Comparison of ENCODE assay signal across 8 cellular contexts in the genomic region with DNA sequence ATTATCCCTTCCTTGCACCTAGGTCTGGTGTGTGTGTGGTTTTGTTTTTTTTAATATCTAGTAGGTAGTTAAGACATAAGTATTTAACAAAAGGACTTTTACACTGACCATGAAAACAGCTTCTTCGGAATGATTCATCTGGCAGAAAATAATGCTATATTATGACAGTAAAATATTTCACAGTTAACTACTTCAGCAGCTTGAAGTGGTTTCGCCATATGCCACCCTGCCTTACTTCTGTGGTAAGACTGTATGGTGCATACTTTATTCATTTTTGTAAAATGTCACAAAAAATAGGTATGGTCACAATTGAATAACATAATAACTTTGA. TPM values are rescaled to one million over a fixed set of nuclear protein-coding genes. Genes with fewer than 3 reads are reported as not detected.
DNase-seq lines count a peak whose midpoint lies in the region; ATAC-seq and TF ChIP-seq lines count a peak whose summit lies in the region.

No MANE protein-coding gene starts in this region.

- no peaks in the 10 kb centered on the region for H3K27me3 Mint-ChIP-seq in chondrocyte (ENCODE audit: low read depth)

- 0 out of 2 replicates have a peak, but pooled peaks have one; percentile 4 for TF ChIP-seq RAD21 in IMR-90 (IDR thresholded peaks at IDR 0.05; ENCODE audit: low read length)

- peak overlapping the region; percentile 95 for H2BK120ac ChIP-seq in IMR-90 (ENCODE audit: low read depth, low read length)

- H3K27me3 ChIP-seq in A673 (replicated peaks; ENCODE audit: insufficient read depth, low read depth, low read length, poor library complexity) (no peaks in the 10 kb centered on the region), IMR-90 (ENCODE audit: control insufficient read depth, insufficient read depth, low read length) (no peaks in the 10 kb centered on the region), muscle layer of duodenum (ENCODE audit: low read depth, low read length) (peaks cover 10% of the 10 kb centered on the region)

- H3K36me3 ChIP-seq in A673 (ENCODE audit: insufficient read depth, low read length, poor library complexity, severe bottlenecking) (no peaks in the 10 kb centered on the region), IMR-90 (ENCODE audit: control insufficient read depth, insufficient read depth, low read length) (no peaks in the 10 kb centered on the region), muscle layer of duodenum (ENCODE audit: control insufficient read depth in 1 of 2, insufficient read depth in 2 of 2, low read length in 2 of 2) (peaks cover 0 to 12% of the 10 kb centered on the region in 2 donors)

- H3K27ac Mint-ChIP-seq in chondrocyte (ENCODE audit: unreplicated experiment): peak overlapping the region; percentile 98

- no peaks in the 10 kb centered on the region for H3K9me3 ChIP-seq in A673 (ENCODE audit: low read depth, low read length, poor library complexity, severe bottlenecking)
- no peaks in the 10 kb centered on the region for H3K9me3 ChIP-seq in IMR-90 (ENCODE audit: control insufficient read depth, insufficient read depth, low read length)
- H3K9me3 ChIP-seq in muscle layer of duodenum (ENCODE audit: control insufficient read depth in 1 of 2, low read length in 2 of 2): no peaks in the 10 kb centered on the region

- H3K9me3 Mint-ChIP-seq in chondrocyte (ENCODE audit: low read depth): no peaks in the 10 kb centered on the region

- TF ChIP-seq POLR2A in IMR-90 (IDR thresholded peaks at IDR 0.05; ENCODE audit: low read depth, low read length) (no peak), GM18505 (IDR thresholded peaks at IDR 0.05; ENCODE audit: borderline replicate concordance, extremely low read depth, insufficient read depth, insufficient read length) (no peak)

- H3K14ac ChIP-seq in IMR-90 (replicated peaks; ENCODE audit: low read depth, low read length): no peak overlapping the region

- no peak overlapping the region for H2BK20ac ChIP-seq in IMR-90 (ENCODE audit: low read depth, low read length)

- H3K56ac ChIP-seq in IMR-90 (ENCODE audit: extremely low read depth, insufficient read depth, low read length): peak overlapping the region; percentile 99; the same call in 1 of the 2 replicates

- ATAC-seq in IMR-90 (ENCODE audit: low read depth): no peak
- no peak for ATAC-seq in GM18505 (IDR thresholded peaks at IDR 0.05; ENCODE audit: unreplicated experiment)
- ATAC-seq in GM21528 (IDR thresholded peaks at IDR 0.05; ENCODE audit: low FRiP score, unreplicated experiment): no peak

- peak overlapping the region; percentile 90 for H3K4me3 ChIP-seq in A673 (ENCODE audit: low read depth, low read length, poor library complexity, severe bottlenecking)
- H3K4me3 ChIP-seq in IMR-90 (ENCODE audit: insufficient read depth, low read depth, low read length): peak overlapping the region; percentile 93
- H3K4me3 ChIP-seq in muscle layer of duodenum (ENCODE audit: low read depth in 1 of 2, low read length in 2 of 2): peak overlapping the region; percentile 83 to 98

- peak overlapping the region; percentile 30; the same call in 1 of the 2 replicates for H2AK5ac ChIP-seq in IMR-90 (ENCODE audit: low read depth, low read length)

- H4K91ac ChIP-seq in IMR-90 (ENCODE audit: insufficient read depth, low read depth, low read length): no peak overlapping the region

- peak overlapping the region in 1 of 2 experiments; percentile 92; a peak in 2 of 4 replicates for H4K8ac ChIP-seq in IMR-90 (ENCODE audit: low read depth in 2 of 2, low read length in 2 of 2)

- H2BK5ac ChIP-seq in IMR-90 (ENCODE audit: low read depth, low read length, poor library complexity, severe bottlenecking): peak overlapping the region; percentile 94

- H3K27ac ChIP-seq in A673 (ENCODE audit: low read depth, low read length, poor library complexity, severe bottlenecking) (peak overlapping the region; percentile 96), IMR-90 (ENCODE audit: insufficient read depth, low read length) (peak overlapping the region; percentile 97), muscle layer of duodenum (ENCODE audit: low read length) (peak overlapping the region; percentile 92)

- H2AK9ac ChIP-seq in IMR-90 (replicated peaks; ENCODE audit: low read depth, low read length, poor library complexity): no peak overlapping the region

- peak overlapping the region; percentile 95; the same call in 1 of the 2 replicates for H3K4ac ChIP-seq in IMR-90 (ENCODE audit: low read depth, low read length)

- H3K4me3 Mint-ChIP-seq in chondrocyte (ENCODE audit: unreplicated experiment): peak overlapping the region; percentile 85

- H4K20me1 ChIP-seq in IMR-90 (ENCODE audit: insufficient read depth, low read length): peaks cover 22% of the 10 kb centered on the region; the same call in 1 of the 2 replicates

- H2AFZ ChIP-seq in IMR-90 (replicated peaks; ENCODE audit: low read length, poor library complexity): no peak overlapping the region

- H3K4me1 ChIP-seq in A673 (ENCODE audit: insufficient read depth, low read length, poor library complexity, severe bottlenecking) (peaks cover 44% of the 10 kb centered on the region), IMR-90 (ENCODE audit: control insufficient read depth, insufficient read depth, low read length) (peaks cover 2% of the 10 kb centered on the region; the same call in 1 of the 2 replicates), muscle layer of duodenum (ENCODE audit: control insufficient read depth in 1 of 2, insufficient read depth in 2 of 2, low read length in 2 of 2) (peaks cover 0 to 25% of the 10 kb centered on the region in 2 donors)

- dilution Hi-C loops in IMR-90 (cut with HindIII; ENCODE audit: low sequenced_read_pairs, unreplicated experiment): no loop called here

- intact Hi-C loops in A673 (cut with micrococcal nuclease; ENCODE audit: unreplicated experiment): no loop called here
- intact Hi-C loops in IMR-90 (cut with micrococcal nuclease): loop anchor here (2.0 to 10.0 kb wide), 5 partner anchors 210 to 1056 kb away; partner anchors contain the start of gene LAMA2

- H2BK15ac ChIP-seq in IMR-90 (ENCODE audit: low read depth, low read length): peak overlapping the region; percentile 88; the same call in 1 of the 3 replicates

- H3K36me3 Mint-ChIP-seq in chondrocyte (ENCODE audit: low read depth): no peaks in the 10 kb centered on the region

- H4K5ac ChIP-seq in IMR-90 (ENCODE audit: low read depth, low read length): peak overlapping the region; percentile 4; the same call in 1 of the 2 replicates

- H3K9me1 ChIP-seq in IMR-90 (ENCODE audit: insufficient read depth, low read length): no peaks in the 10 kb centered on the region

- H3K79me1 ChIP-seq in IMR-90 (ENCODE audit: low read depth in 1 of 2, low read length in 2 of 2): peaks cover 7 to 27% of the 10 kb centered on the region in 2 experiments

- TF ChIP-seq CTCF in A673 (conservative IDR thresholded peaks at IDR 0.05; ENCODE audit: low read depth, low read length) (no peak), IMR-90 (conservative IDR thresholded peaks at IDR 0.05; ENCODE audit: low read depth, low read length) (no peak), chondrocyte (IDR thresholded peaks at IDR 0.05) (no peak)

- H3K23ac ChIP-seq in IMR-90 (ENCODE audit: low read depth, low read length): no peak overlapping the region; the same call in 1 of the 2 replicates

- peak overlapping the region; percentile 88 for H3K9ac ChIP-seq in IMR-90 (ENCODE audit: low read depth, low read length)

- H3K4me2 ChIP-seq in IMR-90 (ENCODE audit: low read depth, low read length): peak overlapping the region; percentile 83

- no CpG with 5 or more reads among the region's 2 CpGs for WGBS in IMR-90 (ENCODE audit: extremely low coverage in 2 of 2, insufficient read length in 1 of 2), 2 experiments

- in situ Hi-C loops in IMR-90 (cut with MboI; ENCODE audit: low sequenced_read_pairs): loop anchor here (10.0 kb wide), 1 partner anchor 204 kb away; no protein-coding TSS in a partner anchor

- H3K18ac ChIP-seq in IMR-90 (ENCODE audit: low read depth, low read length): peak overlapping the region; percentile 88

- H3K4me1 Mint-ChIP-seq in chondrocyte (ENCODE audit: low read depth): peaks cover 33% of the 10 kb centered on the region

- POLR2A ChIA-PET in A673 (lab: Charles Lee; ENCODE audit: low non-redundant PET) (no interaction called here), IMR-90 (lab: Charles Lee; ENCODE audit: unreplicated experiment) (no interaction called here)

- no peak for DNase-seq in A673 (ENCODE audit: low spot score)
- no peak for DNase-seq in IMR-90
- no peak for DNase-seq in chondrocyte (ENCODE audit: low spot score)
- DNase-seq in NCI-H2171 treated with DMSO at 0.1 percent for 48 hours (lab: John Stamatoyannopoulos, UW): no peak
- DNase-seq in NK-92 treated with Interleukin-12 subunit alpha and Interleukin-12 subunit beta, amount 100 ng/mL, for 24 hours (lab: John Stamatoyannopoulos, UW): no peak

- CTCF ChIA-PET in A673 (lab: Charles Lee) (no interaction called here), IMR-90 (lab: Yijun Ruan, JAX) (interaction anchor here (0.8 to 1.3 kb wide), 2 partner anchors 210 to 533 kb away, joined by 3 read pairs; no protein-coding TSS in a partner anchor)

- BruUV-seq in A673 (replicated peaks; lab: Mats Ljungman, UMichigan) (no TSS peak), IMR-90 (replicated peaks; lab: Mats Ljungman, UMichigan) (no TSS peak)

TF ChIP-seq in IMR-90, 13 proteins besides CTCF, POLR2A, EP300 and RAD21:
- peak; percentile 53; the same call in 1 of the 2 replicates for TF ChIP-seq CEBPB (IDR thresholded peaks at IDR 0.05; ENCODE audit: low read depth, low read length)
- TF ChIP-seq, protein P1, sequence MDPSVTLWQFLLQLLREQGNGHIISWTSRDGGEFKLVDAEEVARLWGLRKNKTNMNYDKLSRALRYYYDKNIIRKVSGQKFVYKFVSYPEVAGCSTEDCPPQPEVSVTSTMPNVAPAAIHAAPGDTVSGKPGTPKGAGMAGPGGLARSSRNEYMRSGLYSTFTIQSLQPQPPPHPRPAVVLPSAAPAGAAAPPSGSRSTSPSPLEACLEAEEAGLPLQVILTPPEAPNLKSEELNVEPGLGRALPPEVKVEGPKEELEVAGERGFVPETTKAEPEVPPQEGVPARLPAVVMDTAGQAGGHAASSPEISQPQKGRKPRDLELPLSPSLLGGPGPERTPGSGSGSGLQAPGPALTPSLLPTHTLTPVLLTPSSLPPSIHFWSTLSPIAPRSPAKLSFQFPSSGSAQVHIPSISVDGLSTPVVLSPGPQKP (IDR thresholded peaks at IDR 0.05; ENCODE audit: borderline replicate concordance, low read depth, low read length): no peak

RNA-seq across cellular contexts. Expression of gene PTPRK, which starts 0.9 kb away (rescaled TPM):
- total RNA-seq in A673 (2021) (77.3 and 97.5 TPM in 2 replicates), IMR-90 (2012; rRNA removed) (66.1 and 80.8 TPM in 2 replicates), chondrocyte (63.3 to 69.9 TPM (median 67.0 TPM) in 3 replicates)
- 14.1 and 18.0 TPM in 2 replicates for polyA plus RNA-seq in IMR-90 (2012; rRNA removed)
- 7.3 and 16.2 TPM in 2 replicates for polyA plus RNA-seq in IMR-90 (2012; cell fraction: cytosol; rRNA removed)
- polyA plus RNA-seq in IMR-90 (2012; cell fraction: nucleus; rRNA removed; ENCODE audit: low replicate concordance): 3.5 and 12.9 TPM in 2 replicates
